In genomic region chr2:227472265-227473018, GRCh38 we compare ENCODE assay signal across 8 cellular contexts. TPM values are rescaled to one million over a fixed set of nuclear protein-coding genes. Genes with fewer than 3 reads are reported as not detected.
DNase-seq lines count a peak whose midpoint lies in the region; ATAC-seq and TF ChIP-seq lines count a peak whose summit lies in the region.

No MANE protein-coding gene starts in this region.

- H3K36me3 Mint-ChIP-seq in activated naive CD8-positive, alpha-beta T cell treated with anti-CD3 and anti-CD28 coated beads, Interleukin-2, amount 10 ng/mL, durations not matched to agents 7 days and 5 days: no peaks in the 10 kb centered on the region

- no peak overlapping the region for H3K9ac ChIP-seq in rectal smooth muscle tissue (ENCODE audit: low read length)

- H3K9me3 Mint-ChIP-seq in activated naive CD8-positive, alpha-beta T cell treated with anti-CD3 and anti-CD28 coated beads, Interleukin-2, amount 10 ng/mL, durations not matched to agents 7 days and 5 days: no peaks in the 10 kb centered on the region

- no peaks in the 10 kb centered on the region for H3K27me3 ChIP-seq in rectal smooth muscle tissue (ENCODE audit: control insufficient read depth, insufficient read depth, low read length)

- H3K27ac Mint-ChIP-seq in activated naive CD8-positive, alpha-beta T cell treated with anti-CD3 and anti-CD28 coated beads, Interleukin-2, amount 10 ng/mL, durations not matched to agents 7 days and 5 days: peak overlapping the region; percentile 61

- peak overlapping the region; percentile 85 for H3K4me3 Mint-ChIP-seq in activated naive CD8-positive, alpha-beta T cell treated with anti-CD3 and anti-CD28 coated beads, Interleukin-2, amount 10 ng/mL, durations not matched to agents 7 days and 5 days

- H3K4me3 ChIP-seq in rectal smooth muscle tissue (ENCODE audit: low read length): peak overlapping the region; percentile 77

- H3K36me3 ChIP-seq in rectal smooth muscle tissue (ENCODE audit: control insufficient read depth, insufficient read depth, low read length): no peaks in the 10 kb centered on the region

- ATAC-seq in HG02840 (IDR thresholded peaks at IDR 0.05; ENCODE audit: low FRiP score, unreplicated experiment) (peak; percentile 71), left ventricle myocardium superior (peak; percentile 72)
- peak; percentile 79 for ATAC-seq in activated naive CD8-positive, alpha-beta T cell treated with anti-CD3 and anti-CD28 coated beads, Interleukin-2, amount 10 ng/mL, durations not matched to agents 7 days and 5 days (ENCODE audit: low read depth)

- H3K27ac ChIP-seq in rectal smooth muscle tissue (ENCODE audit: low read depth, low read length): peak overlapping the region; percentile 86

- no peaks in the 10 kb centered on the region for H3K27me3 Mint-ChIP-seq in activated naive CD8-positive, alpha-beta T cell treated with anti-CD3 and anti-CD28 coated beads, Interleukin-2, amount 10 ng/mL, durations not matched to agents 7 days and 5 days

- DNase-seq in NCI-H82 (lab: John Stamatoyannopoulos, UW) (peak; percentile 46), NCI-H82 treated with DMSO at 0.1 percent for 48 hours (lab: John Stamatoyannopoulos, UW; ENCODE audit: unreplicated experiment) (no peak), left ventricle myocardium superior (peak; percentile 57), MV-4-11 (lab: John Stamatoyannopoulos, UW) (no peak)
- DNase-seq in activated naive CD8-positive, alpha-beta T cell treated with anti-CD3 and anti-CD28 coated beads, Interleukin-2, amount 10 ng/mL, durations not matched to agents 7 days and 5 days: peak; percentile 58

- POLR2A ChIA-PET in activated naive CD8-positive, alpha-beta T cell treated with anti-CD3 and anti-CD28 coated beads, Interleukin-2, amount 10 ng/mL, durations not matched to agents 7 days and 5 days (lab: Charles Lee): interaction anchor here (1.8 kb wide), 1 partner anchor 8 kb away, joined by 11 read pairs; no protein-coding TSS in a partner anchor

- peaks cover 30% of the 10 kb centered on the region for H3K4me1 Mint-ChIP-seq in activated naive CD8-positive, alpha-beta T cell treated with anti-CD3 and anti-CD28 coated beads, Interleukin-2, amount 10 ng/mL, durations not matched to agents 7 days and 5 days

- intact Hi-C loops in left ventricle myocardium superior (cut with micrococcal nuclease): no loop called here

- peaks cover 7% of the 10 kb centered on the region for H3K4me1 ChIP-seq in rectal smooth muscle tissue (ENCODE audit: control insufficient read depth, insufficient read depth, low read length)

TF ChIP-seq in PFSK-1, 5 proteins besides CTCF, POLR2A, EP300 and RAD21:
- TF ChIP-seq FOXP2 (optimal IDR thresholded peaks at IDR 0.05; ENCODE audit: borderline replicate concordance, extremely low read depth, extremely low read length, insufficient read depth) (peak; percentile 1), REST (IDR thresholded peaks at IDR 0.05; ENCODE audit: insufficient read depth in 1 of 2, low read depth in 2 of 2, low read length in 2 of 2) (no peak)

RNA-seq across cellular contexts. Expression of gene AGFG1, which starts 0.5 kb away (rescaled TPM):
- 26.8 TPM for polyA plus RNA-seq in PFSK-1 (2012; ENCODE audit: insufficient read length, low read depth)
- total RNA-seq in activated naive CD8-positive, alpha-beta T cell treated with anti-CD3 and anti-CD28 coated beads, Interleukin-2, amount 10 ng/mL, durations not matched to agents 7 days and 5 days: 10 to 100 TPM; 57.9 to 59.2 TPM
- total RNA-seq in left ventricle myocardium superior: 55.2 TPM

Comparison
In these comparisons a context has a peak if more than half of its experiments do, and no peak if none do; other contexts are left out.
1. DNase-seq: peak in NCI-H82 (single experiment), activated naive CD8-positive, alpha-beta T cell treated with anti-CD3 and anti-CD28 coated beads, Interleukin-2, amount 10 ng/mL, durations not matched to agents 7 days and 5 days (single experiment) and left ventricle myocardium superior (single experiment); none in NCI-H82 treated with DMSO at 0.1 percent for 48 hours (single experiment) and MV-4-11 (single experiment).
2. Peak in every context shown above with its lines, with median percentiles within 50 percentile points of each other: ATAC-seq.